ENCODE assay signal across 1 cellular context in genomic region chr1:235239821-235240220, GRCh38.
TF ChIP-seq lines count a peak whose summit lies in the region.

No MANE protein-coding gene starts in this region.

TF ChIP-seq in H1, 55 proteins besides CTCF, POLR2A, EP300 and RAD21:
- TF ChIP-seq ASH2L (IDR thresholded peaks at IDR 0.05; ENCODE audit: low read length) (no peak), SIN3A (conservative IDR thresholded peaks at IDR 0.05 in 1 of 2, IDR thresholded peaks at IDR 0.05 in 1 of 2; ENCODE audit: low read depth in 1 of 2, low read length in 2 of 2) (no peak), BRCA1 (IDR thresholded peaks at IDR 0.05; ENCODE audit: low read depth, low read length) (no peak), SIX5 (IDR thresholded peaks at IDR 0.05; ENCODE audit: low read depth, low read length) (no peak), RNF2 (IDR thresholded peaks at IDR 0.05; ENCODE audit: borderline replicate concordance, low read depth, low read length, missing control alignments, poor library complexity, severe bottlenecking) (no peak), CBX8 (IDR thresholded peaks at IDR 0.05; ENCODE audit: borderline replicate concordance, low read depth, low read length) (no peak), EGR1 (IDR thresholded peaks at IDR 0.05; ENCODE audit: borderline replicate concordance, low read depth, low read length) (no peak), SP2 (IDR thresholded peaks at IDR 0.05; ENCODE audit: low read length) (no peak), TCF12 (IDR thresholded peaks at IDR 0.05; ENCODE audit: low read depth, low read length) (no peak), CBX5 (IDR thresholded peaks at IDR 0.05; ENCODE audit: low read depth, low read length) (no peak), CHD7 (IDR thresholded peaks at IDR 0.05; ENCODE audit: insufficient replicate concordance, low read length) (no peak), MAX (IDR thresholded peaks at IDR 0.05) (no peak), ATF3 (IDR thresholded peaks at IDR 0.05; ENCODE audit: insufficient read depth, low read depth, low read length) (no peak), FOSL1 (IDR thresholded peaks at IDR 0.05; ENCODE audit: insufficient read depth, low read depth, low read length) (no peak), ZNF274 (IDR thresholded peaks at IDR 0.05; ENCODE audit: borderline replicate concordance, extremely low read depth, low read length) (no peak), CTBP2 (IDR thresholded peaks at IDR 0.05; ENCODE audit: borderline replicate concordance, insufficient read depth, insufficient read length, low read length) (no peak), EZH2 (IDR thresholded peaks at IDR 0.05; ENCODE audit: low read depth, low read length, severe bottlenecking) (no peak), SIRT6 (IDR thresholded peaks at IDR 0.05; ENCODE audit: low read length) (no peak), SRF (IDR thresholded peaks at IDR 0.05; ENCODE audit: low read depth, low read length) (no peak), BCL11A (IDR thresholded peaks at IDR 0.05; ENCODE audit: low read depth in 2 of 2, low read length in 2 of 2) (no peak)
